Comparison of ENCODE assay signal across 1 cellular context in the genomic region with DNA sequence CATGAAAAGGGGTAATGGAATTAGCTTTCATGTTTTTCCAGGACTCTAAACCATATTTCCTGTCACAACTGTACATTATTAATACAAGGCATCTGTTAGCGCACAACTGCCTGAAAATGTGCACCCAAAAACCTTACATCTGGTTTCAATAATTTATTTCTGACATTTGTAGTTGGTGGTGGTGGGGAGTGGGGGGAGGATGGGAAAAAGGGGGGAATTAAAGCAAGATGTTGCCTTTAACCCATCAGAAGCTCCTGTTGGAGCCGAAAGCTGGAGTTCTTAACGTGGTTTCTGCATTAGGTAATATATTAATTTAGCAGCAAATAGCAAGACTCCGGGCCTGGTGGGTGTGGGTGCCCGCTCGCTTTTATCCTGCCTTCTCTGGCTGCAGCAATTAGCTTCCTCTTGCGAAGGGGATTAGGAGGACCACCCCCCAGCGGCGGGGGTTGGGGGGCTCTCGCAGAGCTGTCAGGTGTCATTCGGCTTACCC.
TF ChIP-seq lines count a peak whose summit lies in the region.

No MANE protein-coding gene starts in this region.

TF ChIP-seq in HEK293, 187 proteins besides CTCF, POLR2A, EP300 and RAD21:
- TF ChIP-seq ZNF518A (tag by site-specific recombination; conservative IDR thresholded peaks at IDR 0.05; ENCODE audit: low read depth) (no peak), ZNF664 (tag by site-specific recombination; IDR thresholded peaks at IDR 0.05) (no peak), ZNF785 (tag by site-specific recombination; IDR thresholded peaks at IDR 0.05) (no peak), ZNF639 (tag by site-specific recombination; IDR thresholded peaks at IDR 0.05) (no peak), PRDM6 (tag by site-specific recombination; IDR thresholded peaks at IDR 0.05) (no peak), ZFP69B (tag by site-specific recombination; IDR thresholded peaks at IDR 0.05) (no peak), PBX3 (CRISPR knock-in tag; IDR thresholded peaks at IDR 0.05) (no peak)
TF ChIP-seq in HEK293: peak in this region for 0.
